Comparison of ENCODE assay signal across 21 cellular contexts in genomic region chr9:99594056-99594780, GRCh38.
"Had no signal": no experiment of that assay in that cellular context is flagged by ENCODE, and none has a peak within 500 bp of the region (broad histone marks: within the 10 kb centered on the region; RNA-seq: fewer than 3 reads in every experiment).

No MANE protein-coding gene starts in this region.

- H3K27ac Mint-ChIP-seq: activated CD4-positive, alpha-beta T cell treated with anti-CD3 and anti-CD28 coated beads, Interleukin-2, amount 10 ng/mL, durations not matched to agents 7 days and 5 days; activated CD8-positive, alpha-beta T cell treated with anti-CD3 and anti-CD28 coated beads, Interleukin-2, amount 10 ng/mL, durations not matched to agents 7 days and 5 days; activated T-cell treated with anti-CD3 and anti-CD28 coated beads, Interleukin-2, amount 50 U/mL, for 24 hours; activated T-helper 2 cell treated with anti-CD3 and anti-CD28 coated beads, Interferon-gamma antibody, Interleukin-2, Interleukin-4, amounts not matched to agents 10 μg/mL and 5 μg/mL and 100 μg/mL, durations not matched to agents 14 hours and 24 hours and 36 hours; brain; stimulated activated naive CD8-positive, alpha-beta T cell treated with anti-CD3 and anti-CD28 coated beads, Interleukin-15, Interleukin-2, amounts not matched to agents 100 ng/mL and 50 ng/mL, for 24 hours had no signal

- H3K36me3 ChIP-seq: gastroesophageal sphincter, heart left ventricle, left lung, upper lobe of left lung had no signal

- DNase-seq: activated CD4-positive, alpha-beta T cell treated with anti-CD3 and anti-CD28 coated beads, Interleukin-2, amount 10 ng/mL, durations not matched to agents 7 days and 5 days; activated CD8-positive, alpha-beta T cell treated with anti-CD3 and anti-CD28 coated beads, Interleukin-2, amount 10 ng/mL, durations not matched to agents 7 days and 5 days; activated naive CD4-positive, alpha-beta T cell treated with Interleukin-2 at 50 U/mL for 16 hours; activated naive CD8-positive, alpha-beta T cell treated with anti-CD3 and anti-CD28 coated beads, Interleukin-2, amount 10 ng/mL, durations not matched to agents 7 days and 5 days; activated T-cell treated with anti-CD3 and anti-CD28 coated beads, Interleukin-2, amount 50 U/mL, for 24 hours; central memory CD4-positive, alpha-beta T cell; effector CD4-positive, alpha-beta T cell; heart left ventricle; left lung; midbrain; occipital lobe; posterior cingulate gyrus; stimulated activated CD4-positive, alpha-beta T cell treated with anti-CD3 and anti-CD28 coated beads, Interleukin-12 subunit alpha, Interleukin-12 subunit beta, amount 100 ng/mL, for 4 hours; stimulated activated CD4-positive, alpha-beta T cell treated with anti-CD3 and anti-CD28 coated beads, Interleukin-1b, Interleukin-23, amount 100 ng/mL, for 48 hours; stimulated activated CD8-positive, alpha-beta memory T cell treated with anti-CD3 and anti-CD28 coated beads, Interleukin-4, amount 100 ng/mL, for 48 hours; upper lobe of left lung had no signal

- H3K27me3 ChIP-seq: gastroesophageal sphincter, heart left ventricle, left lung, upper lobe of left lung had no signal

- H3K4me3 Mint-ChIP-seq: activated CD4-positive, alpha-beta T cell treated with anti-CD3 and anti-CD28 coated beads, Interleukin-2, amount 10 ng/mL, durations not matched to agents 7 days and 5 days; activated CD8-positive, alpha-beta T cell treated with anti-CD3 and anti-CD28 coated beads, Interleukin-2, amount 10 ng/mL, durations not matched to agents 7 days and 5 days; activated naive CD8-positive, alpha-beta T cell treated with anti-CD3 and anti-CD28 coated beads, Interleukin-2, amount 10 ng/mL, durations not matched to agents 7 days and 5 days; activated T-cell treated with anti-CD3 and anti-CD28 coated beads, Interleukin-2, amount 50 U/mL, for 24 hours; brain; stimulated activated naive CD8-positive, alpha-beta T cell treated with anti-CD3 and anti-CD28 coated beads, Interleukin-15, Interleukin-2, amounts not matched to agents 100 ng/mL and 50 ng/mL, for 24 hours had no signal

- H3K4me3 ChIP-seq: coronary artery, gastroesophageal sphincter, heart left ventricle, left lung, upper lobe of left lung had no signal

- H3K4me1 Mint-ChIP-seq: brain had no signal

- H3K9me3 ChIP-seq: gastroesophageal sphincter, heart left ventricle, left lung, upper lobe of left lung had no signal

- H3K36me3 Mint-ChIP-seq: brain had no signal

- H3K27ac ChIP-seq: coronary artery, gastroesophageal sphincter, left lung, upper lobe of left lung had no signal

- H3K4me1 ChIP-seq: gastroesophageal sphincter, upper lobe of left lung had no signal

- H3K9me3 Mint-ChIP-seq: activated CD4-positive, alpha-beta T cell treated with anti-CD3 and anti-CD28 coated beads, Interleukin-2, amount 10 ng/mL, durations not matched to agents 7 days and 5 days; activated T-cell treated with anti-CD3 and anti-CD28 coated beads, Interleukin-2, amount 50 U/mL, for 24 hours; activated T-helper 2 cell treated with anti-CD3 and anti-CD28 coated beads, Interferon-gamma antibody, Interleukin-2, Interleukin-4, amounts not matched to agents 10 μg/mL and 5 μg/mL and 100 μg/mL, durations not matched to agents 14 hours and 24 hours and 36 hours; brain; stimulated activated naive CD8-positive, alpha-beta T cell treated with anti-CD3 and anti-CD28 coated beads, Interleukin-15, Interleukin-2, amounts not matched to agents 100 ng/mL and 50 ng/mL, for 24 hours had no signal

- ATAC-seq: activated CD8-positive, alpha-beta T cell treated with anti-CD3 and anti-CD28 coated beads, Interleukin-2, amount 10 ng/mL, durations not matched to agents 7 days and 5 days; gastroesophageal sphincter; left lung had no signal

- H3K27me3 Mint-ChIP-seq: brain had no signal
